In genomic region chr22:21815958-21816357, GRCh38 we compare ENCODE assay signal across 12 cellular contexts. TPM values are rescaled to one million over a fixed set of nuclear protein-coding genes. Genes with fewer than 3 reads are reported as not detected.
DNase-seq lines count a peak whose midpoint lies in the region; ATAC-seq and TF ChIP-seq lines count a peak whose summit lies in the region.
"Had no signal": no experiment of that assay in that cellular context is flagged by ENCODE, and none has a peak within 500 bp of the region (broad histone marks: within the 10 kb centered on the region; RNA-seq: fewer than 3 reads in every experiment).

No MANE protein-coding gene starts in this region.

- BruUV-seq in MCF 10A (replicated peaks; lab: Mats Ljungman, UMichigan): no TSS peak

- H3K36me3 ChIP-seq in breast epithelium (no peaks in the 10 kb centered on the region), mesenchymal stem cell (ENCODE audit: control insufficient read depth in 1 of 2, insufficient read depth in 2 of 2, low read depth in 1 of 2, low read length in 2 of 2) (no peaks in the 10 kb centered on the region)

- H3K4me3 Mint-ChIP-seq in MCF 10A (ENCODE audit: unreplicated experiment) (no peak overlapping the region), type B pancreatic cell (no peak overlapping the region)
- peak overlapping the region; percentile 82 for H3K4me3 Mint-ChIP-seq in activated T-helper 17 cell treated with anti-CD3 and anti-CD28 coated beads, Interleukin-2, amount 50 U/mL, for 72 hours

- no peak for TF ChIP-seq POLR2A in breast epithelium (IDR thresholded peaks at IDR 0.05)

- peak overlapping the region; percentile 91 for H3K27ac Mint-ChIP-seq in MCF 10A (ENCODE audit: low read depth, unreplicated experiment)
- peak overlapping the region; percentile 99 for H3K27ac Mint-ChIP-seq in activated T-helper 17 cell treated with anti-CD3 and anti-CD28 coated beads, Interleukin-2, amount 50 U/mL, for 72 hours
- peak overlapping the region; percentile 81 for H3K27ac Mint-ChIP-seq in type B pancreatic cell

- POLR2A ChIA-PET in MCF 10A (lab: Yijun Ruan, JAX): interaction anchor here (0.6 to 1.6 kb wide), 2 partner anchors 25 to 49 kb away, joined by 3 read pairs; no protein-coding TSS in a partner anchor

- H2AK5ac ChIP-seq in mesenchymal stem cell (ENCODE audit: low read length, severe bottlenecking): no peak overlapping the region

- H3K36me3 Mint-ChIP-seq in MCF 10A (ENCODE audit: insufficient read depth, unreplicated experiment) (no peaks in the 10 kb centered on the region), type B pancreatic cell (peaks cover 4% of the 10 kb centered on the region)
- H3K36me3 Mint-ChIP-seq in activated T-helper 17 cell treated with anti-CD3 and anti-CD28 coated beads, Interleukin-2, amount 50 U/mL, for 72 hours (ENCODE audit: low read depth): no peaks in the 10 kb centered on the region

- no peak overlapping the region for H2AFZ ChIP-seq in mesenchymal stem cell (ENCODE audit: low read depth, low read length)

- no peak overlapping the region for H4K91ac ChIP-seq in mesenchymal stem cell (ENCODE audit: low read length)

- CTCF ChIA-PET in MCF 10A (lab: Yijun Ruan, JAX): interaction anchor here (1.6 kb wide), 1 partner anchor 122 kb away, joined by 4 read pairs; no protein-coding TSS in a partner anchor

- H2BK12ac ChIP-seq in mesenchymal stem cell (ENCODE audit: low read length in 2 of 2): no peak overlapping the region

- H3K4me1 Mint-ChIP-seq in MCF 10A (ENCODE audit: insufficient read depth, unreplicated experiment): peaks cover 26% of the 10 kb centered on the region
- H3K4me1 Mint-ChIP-seq in activated T-helper 17 cell treated with anti-CD3 and anti-CD28 coated beads, Interleukin-2, amount 50 U/mL, for 72 hours: peaks cover 34% of the 10 kb centered on the region
- peaks cover 36% of the 10 kb centered on the region for H3K4me1 Mint-ChIP-seq in type B pancreatic cell (ENCODE audit: unreplicated experiment)

- H4K8ac ChIP-seq in mesenchymal stem cell (ENCODE audit: low read length): no peak overlapping the region

- H3K27ac ChIP-seq in breast epithelium: peak overlapping the region in 1 of 2 donors; percentile 78
- H3K27ac ChIP-seq in mesenchymal stem cell (ENCODE audit: low read length, poor library complexity, severe bottlenecking): peak overlapping the region; percentile 49

- no peak overlapping the region for H3K4ac ChIP-seq in mesenchymal stem cell (ENCODE audit: low read depth in 1 of 2, low read length in 2 of 2)

- peaks cover 3% of the 10 kb centered on the region for H3K79me1 ChIP-seq in mesenchymal stem cell (replicated peaks; ENCODE audit: low read length, poor library complexity, severe bottlenecking)

- H3K14ac ChIP-seq in mesenchymal stem cell (ENCODE audit: low read length in 2 of 2): no peak overlapping the region

- H3K18ac ChIP-seq in mesenchymal stem cell (ENCODE audit: low read depth in 1 of 2, low read length in 2 of 2): no peak overlapping the region

- TF ChIP-seq CTCF in MCF 10A (IDR thresholded peaks at IDR 0.05; ENCODE audit: unreplicated experiment) (no peak), breast epithelium (IDR thresholded peaks at IDR 0.05) (no peak), type B pancreatic cell (conservative IDR thresholded peaks at IDR 0.05) (no peak)

- H2BK120ac ChIP-seq in mesenchymal stem cell (ENCODE audit: low read depth, low read length): no peak overlapping the region

- H2BK15ac ChIP-seq in mesenchymal stem cell (ENCODE audit: low read depth, poor library complexity, severe bottlenecking): no peak overlapping the region

- H3K27me3 Mint-ChIP-seq in MCF 10A (ENCODE audit: insufficient read depth, unreplicated experiment) (no peaks in the 10 kb centered on the region), type B pancreatic cell (no peaks in the 10 kb centered on the region)
- no peaks in the 10 kb centered on the region for H3K27me3 Mint-ChIP-seq in activated T-helper 17 cell treated with anti-CD3 and anti-CD28 coated beads, Interleukin-2, amount 50 U/mL, for 72 hours

- DNase-seq in MCF 10A (ENCODE audit: unreplicated experiment) (no peak), breast epithelium (ENCODE audit: low spot score in 2 of 2) (no peak), mesenchymal stem cell (no peak), type B pancreatic cell (ENCODE audit: extremely low spot score, unreplicated experiment) (no peak), mucosa of gallbladder (ENCODE audit: low spot score) (no peak)
- DNase-seq: left cardiac atrium; NCI-H1048; NCI-H774; stimulated activated CD8-positive, alpha-beta memory T cell treated with anti-CD3 and anti-CD28 coated beads, Interleukin-4, amount 100 ng/mL, for 48 hours had no signal

- no peak overlapping the region for H3K23ac ChIP-seq in mesenchymal stem cell (ENCODE audit: low read length in 2 of 2)

- no CpG with 5 or more reads among the region's 2 CpGs for WGBS in mesenchymal stem cell

- ATAC-seq in activated T-helper 17 cell treated with anti-CD3 and anti-CD28 coated beads, Interleukin-2, amount 50 U/mL, for 72 hours (replicated peaks): no peak
- ATAC-seq in HG03439 (IDR thresholded peaks at IDR 0.05; ENCODE audit: unreplicated experiment) (no peak), HG03571 (IDR thresholded peaks at IDR 0.05; ENCODE audit: unreplicated experiment) (no peak)

- no peak overlapping the region for H3K4me3 ChIP-seq in breast epithelium
- no peak overlapping the region for H3K4me3 ChIP-seq in mesenchymal stem cell (ENCODE audit: insufficient read depth in 1 of 2, low read depth in 1 of 2, low read length in 2 of 2)

- H3K4me2 ChIP-seq in mesenchymal stem cell (ENCODE audit: low read length, poor library complexity, severe bottlenecking): no peak overlapping the region

- no peaks in the 10 kb centered on the region for H3K27me3 ChIP-seq in breast epithelium
- no peaks in the 10 kb centered on the region for H3K27me3 ChIP-seq in mesenchymal stem cell (ENCODE audit: control insufficient read depth in 1 of 2, insufficient read depth in 1 of 2, low read length in 2 of 2)

- H2BK5ac ChIP-seq in mesenchymal stem cell (ENCODE audit: low read depth, low read length, poor library complexity, severe bottlenecking): no peak overlapping the region

- H3K4me1 ChIP-seq in breast epithelium (peaks cover 0 to 8% of the 10 kb centered on the region in 2 donors), mesenchymal stem cell (ENCODE audit: control insufficient read depth, insufficient read depth, low read depth, low read length) (peaks cover 11% of the 10 kb centered on the region)

- H3K9ac ChIP-seq in mesenchymal stem cell (ENCODE audit: low read length): peak overlapping the region; percentile 87

- H3K9me3 ChIP-seq in breast epithelium (no peaks in the 10 kb centered on the region), mesenchymal stem cell (ENCODE audit: control insufficient read depth, low read length) (no peaks in the 10 kb centered on the region)

- intact Hi-C loops in MCF 10A (cut with micrococcal nuclease): loop anchor here (5.0 kb wide), 1 partner anchor 46 kb away; no protein-coding TSS in a partner anchor
- intact Hi-C loops in breast epithelium (cut with DNase I; ENCODE audit: low total_unique reads): no loop called here

- H3K9me3 Mint-ChIP-seq in MCF 10A (ENCODE audit: unreplicated experiment): no peaks in the 10 kb centered on the region
- no peaks in the 10 kb centered on the region for H3K9me3 Mint-ChIP-seq in activated T-helper 17 cell treated with anti-CD3 and anti-CD28 coated beads, Interleukin-2, amount 50 U/mL, for 72 hours
- no peaks in the 10 kb centered on the region for H3K9me3 Mint-ChIP-seq in type B pancreatic cell

RNA-seq across cellular contexts. Expression of gene MAPK1, which starts 51.5 kb away (rescaled TPM):
- total RNA-seq in MCF 10A (2022) (123 and 145 TPM in 2 replicates), breast epithelium (10 to 100 TPM; 43.3 to 49.9 (median 44.0) TPM), type B pancreatic cell (ENCODE audit: low replicate concordance) (112 and 130 TPM in 2 replicates), mucosa of gallbladder (131 TPM)
- 10 to 100 TPM; 48.6 to 70.7 TPM for total RNA-seq in activated T-helper 17 cell treated with anti-CD3 and anti-CD28 coated beads, Interleukin-2, amount 50 U/mL, for 72 hours
- polyA plus RNA-seq in mesenchymal stem cell (2013, experiment 1 of 2): 67.7 TPM
- polyA plus RNA-seq in mesenchymal stem cell (2013, experiment 2 of 2): 67.1 TPM
